In genomic region chr16:14194706-14195105, GRCh38 we compare ENCODE assay signal across 25 cellular contexts.
DNase-seq lines count a peak whose midpoint lies in the region; ATAC-seq and TF ChIP-seq lines count a peak whose summit lies in the region.
"Had no signal": no experiment of that assay in that cellular context is flagged by ENCODE, and none has a peak within 500 bp of the region (broad histone marks: within the 10 kb centered on the region; RNA-seq: fewer than 3 reads in every experiment).

No MANE protein-coding gene starts in this region.

- H3K4me1 Mint-ChIP-seq in activated naive CD4-positive, alpha-beta T cell treated with anti-CD3 and anti-CD28 coated beads for 36 hours (ENCODE audit: low read depth), result peaks cover 49% of the 10 kb centered on the region
- peaks cover 16 to 59% (median 45%) of the 10 kb centered on the region in 4 donors for H3K4me1 Mint-ChIP-seq in naive thymus-derived CD8-positive, alpha-beta T cell

- no peak for TF ChIP-seq POLR2A in upper lobe of left lung (IDR thresholded peaks at IDR 0.05)

- no peaks in the 10 kb centered on the region for H3K9me3 ChIP-seq in upper lobe of left lung
- H3K9me3 ChIP-seq: Caco-2, colonic mucosa had no signal

- TF ChIP-seq CTCF in GM20000 (IDR thresholded peaks at IDR 0.05; ENCODE audit: extremely low read depth, missing control alignments), result no peak
- no peak for TF ChIP-seq CTCF in upper lobe of left lung (IDR thresholded peaks at IDR 0.05)

- POLR2A ChIA-PET in naive thymus-derived CD8-positive, alpha-beta T cell (lab: Charles Lee), result no interaction called here

- no peaks in the 10 kb centered on the region for H3K27me3 Mint-ChIP-seq in activated naive CD4-positive, alpha-beta T cell treated with anti-CD3 and anti-CD28 coated beads for 36 hours (ENCODE audit: low read depth)
- no peaks in the 10 kb centered on the region for H3K27me3 Mint-ChIP-seq in naive thymus-derived CD8-positive, alpha-beta T cell
- H3K27me3 Mint-ChIP-seq: activated CD4-positive, alpha-beta T cell treated with anti-CD3 and anti-CD28 coated beads, Interleukin-2, amount 10 ng/mL, durations not matched to agents 24 days and 14 days; activated T-cell treated with anti-CD3 and anti-CD28 coated beads, Interleukin-2, amount 50 U/mL, for 24 hours; naive B cell had no signal

- CTCF ChIA-PET in activated naive CD4-positive, alpha-beta T cell treated with anti-CD3 and anti-CD28 coated beads for 36 hours (lab: Charles Lee), result interaction anchor here (0.6 kb wide), 1 partner anchor 65 kb away, joined by 4 read pairs; no protein-coding TSS in a partner anchor

- no peak overlapping the region for H3K4me3 ChIP-seq in upper lobe of left lung
- H3K4me3 ChIP-seq: BLaER1, colonic mucosa, GM23338 had no signal

- ATAC-seq in naive thymus-derived CD8-positive, alpha-beta T cell, result peak in 1 of 2 donors; percentile 56
- ATAC-seq in HG03571 (IDR thresholded peaks at IDR 0.05; ENCODE audit: unreplicated experiment) (no peak), upper lobe of left lung (ENCODE audit: low FRiP score in 2 of 2) (no peak)
- ATAC-seq: PC-3, Right ventricle myocardium inferior had no signal

- 96 to 98% methylated on average over 4 of the region's 4 CpGs for WGBS in upper lobe of left lung, 2 donors

- no peaks in the 10 kb centered on the region for H3K9me3 Mint-ChIP-seq in activated naive CD4-positive, alpha-beta T cell treated with anti-CD3 and anti-CD28 coated beads for 36 hours
- no peaks in the 10 kb centered on the region for H3K9me3 Mint-ChIP-seq in naive thymus-derived CD8-positive, alpha-beta T cell
- H3K9me3 Mint-ChIP-seq: activated CD4-positive, alpha-beta T cell treated with anti-CD3 and anti-CD28 coated beads, Interleukin-2, amount 10 ng/mL, durations not matched to agents 24 days and 14 days; activated T-cell treated with anti-CD3 and anti-CD28 coated beads, Interleukin-2, amount 50 U/mL, for 24 hours; GM23338; naive B cell had no signal

- H3K36me3 Mint-ChIP-seq in activated naive CD4-positive, alpha-beta T cell treated with anti-CD3 and anti-CD28 coated beads for 36 hours (ENCODE audit: low read depth), result no peaks in the 10 kb centered on the region
- peaks cover 3 to 12% (median 7%) of the 10 kb centered on the region in 3 donors for H3K36me3 Mint-ChIP-seq in naive thymus-derived CD8-positive, alpha-beta T cell

- H3K27ac ChIP-seq in upper lobe of left lung, result no peak overlapping the region
- H3K27ac ChIP-seq: BLaER1, colonic mucosa, VCaP had no signal

- peaks cover 0 to 15% (median 12%) of the 10 kb centered on the region in 4 donors for H3K4me1 ChIP-seq in upper lobe of left lung
- H3K4me1 ChIP-seq: colonic mucosa had no signal

- intact Hi-C loops in activated naive CD4-positive, alpha-beta T cell treated with anti-CD3 and anti-CD28 coated beads for 36 hours (cut with micrococcal nuclease), result loop anchor here (5.0 kb wide), 1 partner anchor 122 kb away; the partner anchor contains the start of gene MRTFB

- no peak overlapping the region for H3K27ac Mint-ChIP-seq in activated naive CD4-positive, alpha-beta T cell treated with anti-CD3 and anti-CD28 coated beads for 36 hours
- H3K27ac Mint-ChIP-seq in naive thymus-derived CD8-positive, alpha-beta T cell, result peak overlapping the region in 7 of 10 donors; percentile 8 to 93 (median 73)
- H3K27ac Mint-ChIP-seq: activated CD4-positive, alpha-beta T cell treated with anti-CD3 and anti-CD28 coated beads, Interleukin-2, amount 10 ng/mL, durations not matched to agents 24 days and 14 days; GM23338 had no signal

- no peaks in the 10 kb centered on the region for H3K27me3 ChIP-seq in upper lobe of left lung
- H3K27me3 ChIP-seq: BLaER1, colonic mucosa had no signal

- H3K4me3 Mint-ChIP-seq in activated naive CD4-positive, alpha-beta T cell treated with anti-CD3 and anti-CD28 coated beads for 36 hours, result no peak overlapping the region
- H3K4me3 Mint-ChIP-seq in naive thymus-derived CD8-positive, alpha-beta T cell, result peak overlapping the region in 2 of 10 donors; percentile 49 to 57
- H3K4me3 Mint-ChIP-seq: activated CD4-positive, alpha-beta T cell treated with anti-CD3 and anti-CD28 coated beads, Interleukin-2, amount 10 ng/mL, durations not matched to agents 24 days and 14 days; activated T-cell treated with anti-CD3 and anti-CD28 coated beads, Interleukin-2, amount 50 U/mL, for 24 hours; GM23338; naive B cell had no signal

- DNase-seq in activated naive CD4-positive, alpha-beta T cell treated with anti-CD3 and anti-CD28 coated beads for 36 hours, result peak; percentile 6
- no peak for DNase-seq in activated naive CD4-positive, alpha-beta T cell treated with anti-CD3 and anti-CD28 coated beads, Interleukin-2, amount 50 U/mL, for 16 hours
- DNase-seq in NCI-H146 treated with DMSO at 0.1 percent for 48 hours (lab: John Stamatoyannopoulos, UW; ENCODE audit: unreplicated experiment) (peak; percentile 84), NCI-H748 (lab: John Stamatoyannopoulos, UW; ENCODE audit: unreplicated experiment) (peak; percentile 86), GM20000 (ENCODE audit: low spot score) (no peak), upper lobe of left lung (no peak)
- DNase-seq in naive thymus-derived CD8-positive, alpha-beta T cell, result peak in 3 of 10 donors; percentile 12 to 40 (median 15)
- DNase-seq: activated CD4-positive, alpha-beta T cell treated with anti-CD3 and anti-CD28 coated beads, Interleukin-2, amount 10 ng/mL, durations not matched to agents 24 days and 14 days; activated T-cell treated with anti-CD3 and anti-CD28 coated beads, Interleukin-2, amount 50 U/mL, for 24 hours; amygdala; Caco-2; colonic mucosa; effector memory CD4-positive, alpha-beta T cell; erythroblast; glutamatergic neuron; naive B cell; NCI-H446 treated with DMSO at 0.1 percent for 48 hours; NK-92 treated with Interleukin-12 subunit alpha and Interleukin-12 subunit beta, amount 100 ng/mL, for 24 hours; PC-3; T-helper 9 cell had no signal

- no peak for TF ChIP-seq EP300 in upper lobe of left lung (IDR thresholded peaks at IDR 0.05)

- H3K36me3 ChIP-seq in upper lobe of left lung, result no peaks in the 10 kb centered on the region
- H3K36me3 ChIP-seq: colonic mucosa had no signal

Comparison
In these comparisons a context has a peak if more than half of its experiments do, and no peak if none do; other contexts are left out.
1. DNase-seq: peak in activated naive CD4-positive, alpha-beta T cell treated with anti-CD3 and anti-CD28 coated beads for 36 hours (single experiment), NCI-H146 treated with DMSO at 0.1 percent for 48 hours (single experiment) and NCI-H748 (single experiment); none in activated naive CD4-positive, alpha-beta T cell treated with anti-CD3 and anti-CD28 coated beads, Interleukin-2, amount 50 U/mL, for 16 hours (single experiment), GM20000 (single experiment) and upper lobe of left lung (0 of 2).